26 cellular contexts compared by ENCODE assay signal in genomic region chr4:129999156-129999555, GRCh38.
"Had no signal": no experiment of that assay in that cellular context is flagged by ENCODE, and none has a peak within 500 bp of the region (broad histone marks: within the 10 kb centered on the region; RNA-seq: fewer than 3 reads in every experiment).

No MANE protein-coding gene starts in this region.

- H3K27me3 ChIP-seq: stomach, suprapubic skin, testis, thyroid gland, tibial artery, tibial nerve, transverse colon, upper lobe of left lung, upper lobe of right lung, uterus, vagina had no signal

- H3K4me1 ChIP-seq: stomach, suprapubic skin, testis, thyroid gland, tibial artery, tibial nerve, transverse colon, upper lobe of left lung, upper lobe of right lung, uterus, vagina had no signal

- H3K27ac ChIP-seq: stomach, suprapubic skin, testis, thoracic aorta, thyroid gland, tibial artery, tibial nerve, transverse colon, upper lobe of left lung, upper lobe of right lung, uterus, vagina had no signal

- FAIRE-seq: urothelium cell line had no signal

- DNase-seq: stimulated activated CD4-positive, alpha-beta T cell treated with anti-CD3 and anti-CD28 coated beads, Interleukin-2, amount 100 ng/mL, for 48 hours; stimulated activated CD4-positive, alpha-beta T cell treated with anti-CD3 and anti-CD28 coated beads, Interleukin-4, amount 100 ng/mL, for 1 hour; stimulated activated CD4-positive, alpha-beta T cell treated with anti-CD3 and anti-CD28 coated beads, Interleukin-4, amount 100 ng/mL, for 24 hours; stimulated activated CD4-positive, alpha-beta T cell treated with anti-CD3 and anti-CD28 coated beads, Interleukin-4, amount 100 ng/mL, for 4 hours; stimulated activated CD8-positive, alpha-beta memory T cell treated with anti-CD3 and anti-CD28 coated beads, Interleukin-4, amount 100 ng/mL, for 48 hours; stimulated activated naive B cell treated with anti-CD40 and anti-IgM and Interleukin-4, amounts not matched to agents 10 μg/mL and 1 μg/mL and 100 μg/mL, for 72 hours; stimulated activated naive CD4-positive, alpha-beta T cell; stimulated activated naive CD4-positive, alpha-beta T cell treated with Interleukin-2 at 50 U/mL for 16 hours; stimulated activated naive CD8-positive, alpha-beta T cell treated with anti-CD3 and anti-CD28 coated beads, Interleukin-15, amount 100 ng/mL, for 72 hours; stimulated activated naive CD8-positive, alpha-beta T cell treated with anti-CD3 and anti-CD28 coated beads, Interleukin-15, Interleukin-2, amounts not matched to agents 100 U/mL and 50 U/mL, for 24 hours; stomach; substantia nigra; testis; thyroid gland; tibial artery; transverse colon; upper lobe of left lung; upper lobe of right lung; uterus had no signal

- ATAC-seq: stimulated activated effector memory CD8-positive, alpha-beta T cell treated with anti-CD3 and anti-CD28 coated beads, Interleukin-12 subunit alpha, Interleukin-12 subunit beta, amount 100 ng/mL, for 72 hours; stimulated activated memory B cell treated with anti-CD40 and anti-IgM and Interleukin-4, amounts not matched to agents 10 μg/mL and 1 μg/mL and 100 μg/mL, for 72 hours; stimulated activated naive B cell treated with anti-CD40 and anti-IgM and Interleukin-4, amounts not matched to agents 10 μg/mL and 1 μg/mL and 100 μg/mL, for 72 hours; stimulated activated naive CD8-positive, alpha-beta T cell treated with anti-CD3 and anti-CD28 coated beads, Interleukin-15, amount 100 ng/mL, for 72 hours; stimulated activated naive CD8-positive, alpha-beta T cell treated with anti-CD3 and anti-CD28 coated beads, Interleukin-15, Interleukin-2, amounts not matched to agents 100 U/mL and 50 U/mL, for 24 hours; upper lobe of right lung had no signal

- H3K9me3 ChIP-seq: testis, thoracic aorta, thyroid gland, tibial artery, transverse colon, upper lobe of left lung, upper lobe of right lung, uterus, vagina had no signal

- H3K4me3 ChIP-seq: stomach, suprapubic skin, testis, thoracic aorta, thyroid gland, tibial artery, tibial nerve, transverse colon, upper lobe of left lung, upper lobe of right lung, uterus, vagina had no signal

- H3K36me3 ChIP-seq: stomach, suprapubic skin, thoracic aorta, thyroid gland, tibial artery, tibial nerve, transverse colon, upper lobe of left lung, upper lobe of right lung, uterus, vagina had no signal
